Comparison of ENCODE assay signal across 1 cellular context in genomic region chr14:54533100-54533499, GRCh38.
TF ChIP-seq lines count a peak whose summit lies in the region.

No MANE protein-coding gene starts in this region.

TF ChIP-seq in GM12878, 131 proteins besides CTCF, POLR2A, EP300 and RAD21 (continued from another document):
- 0 out of 2 replicates have a peak, but pooled peaks have one; percentile 3 for TF ChIP-seq RELB (IDR thresholded peaks at IDR 0.05; ENCODE audit: low read depth)
